Comparison of ENCODE assay signal across 30 cellular contexts in the genomic region with DNA sequence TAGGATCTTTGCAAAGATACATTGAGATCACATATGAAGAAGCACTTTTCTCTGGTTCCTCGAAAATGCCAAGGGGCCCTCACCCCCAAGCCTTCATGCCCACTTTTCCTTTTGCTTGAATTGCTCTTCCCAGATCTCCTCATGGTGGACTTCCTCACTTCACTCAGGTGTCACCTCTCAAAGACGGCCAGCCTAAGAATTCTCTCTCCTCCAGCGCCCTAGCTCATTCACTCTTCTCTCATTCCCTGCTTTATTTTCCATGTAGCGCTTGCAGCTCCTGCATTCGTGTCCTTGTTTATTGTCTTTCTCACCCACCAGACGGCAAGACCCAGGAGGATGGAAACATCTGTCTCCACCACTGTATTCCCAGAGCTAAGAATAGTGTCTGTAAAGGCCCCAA. TPM values are rescaled to one million over a fixed set of nuclear protein-coding genes. Genes with fewer than 3 reads are reported as not detected.
"Had no signal": no experiment of that assay in that cellular context is flagged by ENCODE, and none has a peak within 500 bp of the region (broad histone marks: within the 10 kb centered on the region; RNA-seq: fewer than 3 reads in every experiment).

No MANE protein-coding gene starts in this region.

- ATAC-seq: gastroesophageal sphincter; natural killer cell; right lobe of liver; stimulated activated naive CD8-positive, alpha-beta T cell treated with anti-CD3 and anti-CD28 coated beads, Interleukin-15, Interleukin-2, amounts not matched to agents 100 U/mL and 50 U/mL, for 24 hours had no signal

- H3K4me3 ChIP-seq: dorsolateral prefrontal cortex, gastroesophageal sphincter, neural progenitor cell, right lobe of liver, thoracic aorta had no signal

- H3K36me3 Mint-ChIP-seq: activated CD4-positive, alpha-beta memory T cell treated with anti-CD3 and anti-CD28 coated beads for 36 hours; immature natural killer cell; natural killer cell; neural progenitor cell had no signal

- H3K27me3 ChIP-seq: dorsolateral prefrontal cortex, gastroesophageal sphincter, neural progenitor cell, right lobe of liver had no signal

- H3K4me2 ChIP-seq: neural progenitor cell had no signal

- H3K9ac ChIP-seq: neural progenitor cell had no signal

- H2AFZ ChIP-seq: neural progenitor cell had no signal

- H3K9me3 Mint-ChIP-seq: activated T-helper 2 cell treated with anti-CD3 and anti-CD28 coated beads, Interferon-gamma antibody, Interleukin-2, Interleukin-4, amounts not matched to agents 10 μg/mL and 5 μg/mL and 100 μg/mL, durations not matched to agents 14 hours and 24 hours and 36 hours; central memory CD8-positive, alpha-beta T cell; immature natural killer cell; natural killer cell had no signal

- DNase-seq: activated CD4-positive, alpha-beta memory T cell treated with anti-CD3 and anti-CD28 coated beads for 36 hours; activated CD4-positive, alpha-beta T cell treated with anti-CD3 and anti-CD28 coated beads for 4 hours; anterior cingulate cortex; dorsolateral prefrontal cortex; effector memory CD4-positive, alpha-beta T cell; head of caudate nucleus; hypothalamus; midbrain; natural killer cell; right lobe of liver; stimulated activated CD4-positive, alpha-beta T cell treated with anti-CD3 and anti-CD28 coated beads, Interleukin-12 subunit alpha, Interleukin-12 subunit beta, amount 100 ng/mL, for 4 hours; stimulated activated CD4-positive, alpha-beta T cell treated with anti-CD3 and anti-CD28 coated beads, Interleukin-4, amount 100 ng/mL, for 1 hour; stimulated activated naive CD8-positive, alpha-beta T cell treated with anti-CD3 and anti-CD28 coated beads, Interleukin-15, Interleukin-2, amounts not matched to agents 100 U/mL and 50 U/mL, for 24 hours; T-helper 1 cell; trophoblast cell had no signal

- H3K4me1 ChIP-seq: neural progenitor cell, right lobe of liver had no signal

- H3K27me3 Mint-ChIP-seq: activated CD4-positive, alpha-beta memory T cell treated with anti-CD3 and anti-CD28 coated beads for 36 hours; activated naive CD8-positive, alpha-beta T cell; central memory CD8-positive, alpha-beta T cell had no signal

- H3K27ac Mint-ChIP-seq: activated CD4-positive, alpha-beta memory T cell treated with anti-CD3 and anti-CD28 coated beads for 36 hours; activated naive CD8-positive, alpha-beta T cell; activated T-helper 2 cell treated with anti-CD3 and anti-CD28 coated beads, Interferon-gamma antibody, Interleukin-2, Interleukin-4, amounts not matched to agents 10 μg/mL and 5 μg/mL and 100 μg/mL, durations not matched to agents 14 hours and 24 hours and 36 hours; immature natural killer cell; natural killer cell; neural progenitor cell had no signal

- H3K36me3 ChIP-seq: gastroesophageal sphincter, neural progenitor cell, right lobe of liver, thoracic aorta had no signal

- H3K4me3 Mint-ChIP-seq: activated CD4-positive, alpha-beta memory T cell treated with anti-CD3 and anti-CD28 coated beads for 36 hours; activated naive CD8-positive, alpha-beta T cell; central memory CD8-positive, alpha-beta T cell; natural killer cell; neural progenitor cell had no signal

- H3K27ac ChIP-seq: dorsolateral prefrontal cortex, gastroesophageal sphincter, neural progenitor cell, right lobe of liver, thoracic aorta, VCaP had no signal

- H3K9me3 ChIP-seq: right lobe of liver, thoracic aorta had no signal

RNA-seq across cellular contexts. Expression of a gene that starts 32.9 kb away (rescaled TPM):
- total RNA-seq: activated CD4-positive, alpha-beta memory T cell treated with anti-CD3 and anti-CD28 coated beads for 36 hours; activated T-helper 2 cell treated with anti-CD3 and anti-CD28 coated beads, Interferon-gamma antibody, Interleukin-2, Interleukin-4, amounts not matched to agents 10 μg/mL and 5 μg/mL and 100 μg/mL, durations not matched to agents 14 hours and 24 hours and 36 hours; bronchial epithelial cell; endothelial cell of umbilical vein; lower leg skin; natural killer cell; omental fat pad; posterior vena cava; right lobe of liver; skeletal muscle tissue had no signal
- polyA plus RNA-seq: endothelial cell of umbilical vein, esophagus, immature natural killer cell had no signal
